Comparison of ENCODE assay signal across 8 cellular contexts in the genomic region with DNA sequence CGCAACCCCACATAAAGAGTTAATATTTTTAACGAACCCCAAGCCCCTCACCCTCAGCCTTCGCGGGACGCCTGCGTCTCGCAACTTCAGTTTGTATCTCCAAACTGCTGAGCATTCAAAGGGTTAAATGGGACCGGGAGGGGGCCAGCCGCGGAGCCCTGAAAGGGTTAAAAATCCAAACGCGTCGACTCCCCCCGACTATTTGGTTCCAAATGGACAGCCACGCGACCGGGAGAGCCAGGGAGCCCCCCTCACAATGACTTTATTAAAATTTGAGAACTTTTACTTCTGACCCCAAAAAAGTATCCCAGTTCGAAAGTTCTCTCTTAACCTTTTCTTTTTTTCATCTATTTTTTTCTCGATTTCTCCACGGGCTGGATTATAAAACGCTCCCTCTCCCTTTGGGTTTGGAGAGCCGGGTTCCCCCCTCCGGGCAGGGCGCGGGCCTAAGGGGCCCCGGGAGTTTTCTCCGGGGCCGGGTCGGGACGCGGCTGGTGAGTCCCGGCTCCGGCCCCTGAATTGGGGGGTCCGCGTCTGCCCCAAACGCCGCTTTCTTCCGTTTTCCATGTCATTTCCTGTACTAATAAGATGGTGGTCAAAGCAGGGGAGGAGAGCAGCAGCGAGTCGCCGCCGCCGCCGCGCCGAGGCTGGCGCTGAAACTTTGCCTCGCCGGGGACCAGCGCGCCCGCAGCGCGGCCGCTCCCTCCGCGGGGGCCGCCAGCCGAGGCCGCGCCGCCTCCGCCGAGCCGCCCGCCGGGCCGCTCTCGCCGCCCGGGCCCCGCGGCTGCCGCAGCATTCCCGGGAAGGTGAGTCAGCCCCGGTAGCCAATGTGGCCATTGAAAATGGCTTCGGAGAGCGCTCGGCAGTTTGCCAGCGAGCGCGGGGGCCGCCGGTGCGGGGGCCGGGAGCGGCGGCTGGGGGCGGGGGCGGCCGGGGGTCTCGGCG. TPM values are rescaled to one million over a fixed set of nuclear protein-coding genes. Genes with fewer than 3 reads are reported as not detected.
DNase-seq lines count a peak whose midpoint lies in the region; ATAC-seq and TF ChIP-seq lines count a peak whose summit lies in the region.

A gene (plus strand): TSS at position 568 of the 945 bp plus-strand sequence. CDS start 35,128 bp downstream, outside the sequence.

- intact Hi-C loops in mucosa of descending colon (cut with DNase I, micrococcal nuclease): no loop called here

- ATAC-seq in GM18499 (IDR thresholded peaks at IDR 0.05; ENCODE audit: insufficient read depth, unreplicated experiment) (peak; percentile 5), HG02938 (IDR thresholded peaks at IDR 0.05; ENCODE audit: unreplicated experiment) (peak; percentile 38), mucosa of descending colon (peak; percentile 10)
- peak; percentile 56 for ATAC-seq in activated CD8-positive, alpha-beta T cell treated with anti-CD3 and anti-CD28 coated beads, Interleukin-2, amount 10 ng/mL, durations not matched to agents 7 days and 5 days
- ATAC-seq in stimulated activated naive B cell treated with anti-CD40 and anti-IgM and Interleukin-4, amounts not matched to agents 10 μg/mL and 1 μg/mL and 100 μg/mL, for 72 hours (replicated peaks): peak; percentile 47 to 54

- in situ Hi-C loops in ACHN (cut with HindIII; ENCODE audit: low pct_ligation_motif_present, low pct_unique_long_range_greater_than_20kb, low sequenced_read_pairs): no loop called here

- H3K4me3 ChIP-seq in epithelial cell of proximal tubule (ENCODE audit: low read depth, low read length): peak within 1 kb of the TSS; percentile 87
- H3K4me3 ChIP-seq in mucosa of descending colon: peak within 1 kb of the TSS; percentile 35

- no peaks in the 10 kb centered on the region for H3K9me3 Mint-ChIP-seq in activated CD8-positive, alpha-beta T cell treated with anti-CD3 and anti-CD28 coated beads, Interleukin-2, amount 10 ng/mL, durations not matched to agents 7 days and 5 days (ENCODE audit: insufficient read depth)
- no peaks in the 10 kb centered on the region for H3K9me3 Mint-ChIP-seq in stimulated activated naive B cell treated with anti-CD40 and anti-IgM and Interleukin-4, amounts not matched to agents 10 μg/mL and 1 μg/mL and 100 μg/mL, for 72 hours

- DNase-seq in ACHN (peak; percentile 80), NCI-H2171 (lab: John Stamatoyannopoulos, UW) (peak; percentile 69), epithelial cell of proximal tubule (ENCODE audit: low read depth) (no peak), mucosa of descending colon (peak; percentile 55 to 61 (median 57))
- DNase-seq in activated CD8-positive, alpha-beta T cell treated with anti-CD3 and anti-CD28 coated beads, Interleukin-2, amount 10 ng/mL, durations not matched to agents 7 days and 5 days: peak; percentile 54
- peak; percentile 35 for DNase-seq in stimulated activated naive B cell treated with anti-CD40 and anti-IgM and Interleukin-4, amounts not matched to agents 10 μg/mL and 1 μg/mL and 100 μg/mL, for 72 hours

- peaks cover 18% of the 10 kb centered on the region for H3K4me1 ChIP-seq in mucosa of descending colon (ENCODE audit: low read depth)

- peak within 1 kb of the TSS; percentile 79 for H3K27ac Mint-ChIP-seq in activated CD8-positive, alpha-beta T cell treated with anti-CD3 and anti-CD28 coated beads, Interleukin-2, amount 10 ng/mL, durations not matched to agents 7 days and 5 days
- H3K27ac Mint-ChIP-seq in stimulated activated naive B cell treated with anti-CD40 and anti-IgM and Interleukin-4, amounts not matched to agents 10 μg/mL and 1 μg/mL and 100 μg/mL, for 72 hours: peak within 1 kb of the TSS; percentile 99

- CTCF ChIA-PET in activated CD8-positive, alpha-beta T cell treated with anti-CD3 and anti-CD28 coated beads, Interleukin-2, amount 10 ng/mL, durations not matched to agents 7 days and 5 days (lab: Charles Lee): no interaction called here

- TF ChIP-seq CTCF in epithelial cell of proximal tubule (conservative IDR thresholded peaks at IDR 0.05; ENCODE audit: low read depth, low read length) (no peak), mucosa of descending colon (IDR thresholded peaks at IDR 0.05) (no peak)

- peaks cover 27% of the 10 kb centered on the region for H3K4me1 Mint-ChIP-seq in activated CD8-positive, alpha-beta T cell treated with anti-CD3 and anti-CD28 coated beads, Interleukin-2, amount 10 ng/mL, durations not matched to agents 7 days and 5 days (ENCODE audit: low read depth)
- H3K4me1 Mint-ChIP-seq in stimulated activated naive B cell treated with anti-CD40 and anti-IgM and Interleukin-4, amounts not matched to agents 10 μg/mL and 1 μg/mL and 100 μg/mL, for 72 hours: peaks cover 34 to 46% of the 10 kb centered on the region in 2 donors

- no peaks in the 10 kb centered on the region for H3K36me3 Mint-ChIP-seq in activated CD8-positive, alpha-beta T cell treated with anti-CD3 and anti-CD28 coated beads, Interleukin-2, amount 10 ng/mL, durations not matched to agents 7 days and 5 days (ENCODE audit: low read depth)
- peaks cover 5 to 17% of the 10 kb centered on the region in 2 donors for H3K36me3 Mint-ChIP-seq in stimulated activated naive B cell treated with anti-CD40 and anti-IgM and Interleukin-4, amounts not matched to agents 10 μg/mL and 1 μg/mL and 100 μg/mL, for 72 hours

- H3K36me3 ChIP-seq in mucosa of descending colon (ENCODE audit: low read depth): no peaks in the 10 kb centered on the region

- peaks cover 37% of the 10 kb centered on the region for H3K27me3 Mint-ChIP-seq in activated CD8-positive, alpha-beta T cell treated with anti-CD3 and anti-CD28 coated beads, Interleukin-2, amount 10 ng/mL, durations not matched to agents 7 days and 5 days (ENCODE audit: low read depth)
- peaks cover 15 to 33% of the 10 kb centered on the region in 2 donors for H3K27me3 Mint-ChIP-seq in stimulated activated naive B cell treated with anti-CD40 and anti-IgM and Interleukin-4, amounts not matched to agents 10 μg/mL and 1 μg/mL and 100 μg/mL, for 72 hours

- H3K4me3 Mint-ChIP-seq in activated CD8-positive, alpha-beta T cell treated with anti-CD3 and anti-CD28 coated beads, Interleukin-2, amount 10 ng/mL, durations not matched to agents 7 days and 5 days: peak within 1 kb of the TSS; percentile 79
- peak within 1 kb of the TSS; percentile 94 to 98 for H3K4me3 Mint-ChIP-seq in stimulated activated naive B cell treated with anti-CD40 and anti-IgM and Interleukin-4, amounts not matched to agents 10 μg/mL and 1 μg/mL and 100 μg/mL, for 72 hours

- POLR2A ChIA-PET in activated CD8-positive, alpha-beta T cell treated with anti-CD3 and anti-CD28 coated beads, Interleukin-2, amount 10 ng/mL, durations not matched to agents 7 days and 5 days (lab: Charles Lee): interaction anchor here (0.7 kb wide), 1 partner anchor 209 kb away, joined by 3 read pairs; no protein-coding TSS in a partner anchor

- H3K9me3 ChIP-seq in mucosa of descending colon: no peaks in the 10 kb centered on the region

RNA-seq across cellular contexts. Expression of the gene that starts here (rescaled TPM):
- 1 to 10 TPM; 3.5 to 3.6 TPM for total RNA-seq in activated CD8-positive, alpha-beta T cell treated with anti-CD3 and anti-CD28 coated beads, Interleukin-2, amount 10 ng/mL, durations not matched to agents 7 days and 5 days
- total RNA-seq in epithelial cell of proximal tubule: 4.6 and 6.7 TPM in 2 replicates
- total RNA-seq in mucosa of descending colon: 10 to 100 TPM in 2 of 3 donors, 1 to 10 TPM in 1; 7.6 to 25.2 (median 11.3) TPM

Comparison
In these comparisons a context has a peak if more than half of its experiments do, and no peak if none do; other contexts are left out.
1. ATAC-seq: peak in every context shown above with its lines; median percentile 56 in activated CD8-positive, alpha-beta T cell treated with anti-CD3 and anti-CD28 coated beads, Interleukin-2, amount 10 ng/mL, durations not matched to agents 7 days and 5 days; 50 in stimulated activated naive B cell treated with anti-CD40 and anti-IgM and Interleukin-4, amounts not matched to agents 10 μg/mL and 1 μg/mL and 100 μg/mL, for 72 hours; 38 in HG02938; 10 in mucosa of descending colon; 5 in GM18499.